Comparison of ENCODE assay signal across 21 cellular contexts in genomic region chr18:35142270-35142605, GRCh38.
DNase-seq lines count a peak whose midpoint lies in the region; ATAC-seq and TF ChIP-seq lines count a peak whose summit lies in the region.
"Had no signal": no experiment of that assay in that cellular context is flagged by ENCODE, and none has a peak within 500 bp of the region (broad histone marks: within the 10 kb centered on the region; RNA-seq: fewer than 3 reads in every experiment).

No MANE protein-coding gene starts in this region.

- no peak overlapping the region for H4K5ac ChIP-seq in IMR-90 (ENCODE audit: low read depth, low read length)

- intact Hi-C loops in CD4-positive, alpha-beta memory T cell (cut with micrococcal nuclease): loop anchor here (5.0 kb wide), 1 partner anchor 275 kb away; no protein-coding TSS in a partner anchor
- intact Hi-C loops in IMR-90 (cut with micrococcal nuclease): loop anchor here (5.0 kb wide), 1 partner anchor 115 kb away; no protein-coding TSS in a partner anchor
- intact Hi-C loops in head of caudate nucleus (cut with DNase I): loop anchor here (5.0 kb wide), 1 partner anchor 135 kb away; no protein-coding TSS in a partner anchor

- no peak for TF ChIP-seq RAD21 in IMR-90 (IDR thresholded peaks at IDR 0.05; ENCODE audit: low read length)

- in situ Hi-C loops in ACHN (cut with HindIII; ENCODE audit: low pct_ligation_motif_present, low pct_unique_long_range_greater_than_20kb, low sequenced_read_pairs): no loop called here
- in situ Hi-C loops in IMR-90 (cut with MboI; ENCODE audit: low sequenced_read_pairs): loop anchor here (5.0 to 10.0 kb wide), 2 partner anchors 140 to 277 kb away; no protein-coding TSS in a partner anchor

- H3K14ac ChIP-seq in IMR-90 (replicated peaks; ENCODE audit: low read depth, low read length): no peak overlapping the region

- no peaks in the 10 kb centered on the region for H3K27me3 Mint-ChIP-seq in CD4-positive, alpha-beta memory T cell
- H3K27me3 Mint-ChIP-seq in immature natural killer cell (ENCODE audit: low read depth in 3 of 3) (peaks cover 0 to 10% (median 2%) of the 10 kb centered on the region in 3 donors), chondrocyte (ENCODE audit: low read depth) (no peaks in the 10 kb centered on the region)
- H3K27me3 Mint-ChIP-seq: stimulated activated naive CD8-positive, alpha-beta T cell treated with anti-CD3 and anti-CD28 coated beads, Interleukin-15, amount 100 ng/mL, for 72 hours; T-cell; type B pancreatic cell had no signal

- H2AK9ac ChIP-seq in IMR-90 (replicated peaks; ENCODE audit: low read depth, low read length, poor library complexity): no peak overlapping the region

- H3K4me2 ChIP-seq in IMR-90 (ENCODE audit: low read depth, low read length): no peak overlapping the region
- H3K4me2 ChIP-seq: smooth muscle cell had no signal

- no peak overlapping the region for H2AK5ac ChIP-seq in IMR-90 (ENCODE audit: low read depth, low read length)

- no peaks in the 10 kb centered on the region for H4K20me1 ChIP-seq in IMR-90 (ENCODE audit: insufficient read depth, low read length)

- no peak overlapping the region for H3K56ac ChIP-seq in IMR-90 (ENCODE audit: extremely low read depth, insufficient read depth, low read length)

- peaks cover 0 to 2% (median under 1%) of the 10 kb centered on the region in 4 donors for H3K4me1 Mint-ChIP-seq in CD4-positive, alpha-beta memory T cell
- H3K4me1 Mint-ChIP-seq in immature natural killer cell (peaks cover 14 to 26% of the 10 kb centered on the region in 2 donors), chondrocyte (ENCODE audit: low read depth) (no peaks in the 10 kb centered on the region)

- no peak overlapping the region for H4K8ac ChIP-seq in IMR-90 (ENCODE audit: low read depth in 2 of 2, low read length in 2 of 2)

- no peak overlapping the region for H3K4me3 Mint-ChIP-seq in CD4-positive, alpha-beta memory T cell
- H3K4me3 Mint-ChIP-seq in immature natural killer cell (no peak overlapping the region), chondrocyte (ENCODE audit: unreplicated experiment) (no peak overlapping the region)
- H3K4me3 Mint-ChIP-seq: HFFc6; stimulated activated naive CD8-positive, alpha-beta T cell treated with anti-CD3 and anti-CD28 coated beads, Interleukin-15, amount 100 ng/mL, for 72 hours; T-cell; type B pancreatic cell had no signal

- no peak overlapping the region for H2BK15ac ChIP-seq in IMR-90 (ENCODE audit: low read depth, low read length)

- no peak overlapping the region for H2BK5ac ChIP-seq in IMR-90 (ENCODE audit: low read depth, low read length, poor library complexity, severe bottlenecking)

- WGBS in IMR-90 (ENCODE audit: extremely low coverage in 2 of 2, insufficient read length in 1 of 2), 2 experiments: no CpG with 5 or more reads among the region's 1 CpG

- CTCF ChIA-PET in CD4-positive, alpha-beta memory T cell (lab: Charles Lee; ENCODE audit: partially characterized antibody): interaction anchor here (1.0 to 6.4 kb wide), 5 partner anchors 63 to 134 kb away, joined by 3 to 128 read pairs (median 3); no protein-coding TSS in a partner anchor
- CTCF ChIA-PET in IMR-90 (lab: Yijun Ruan, JAX): interaction anchor here (0.7 kb wide), 1 partner anchor 36 kb away, joined by 3 read pairs; no protein-coding TSS in a partner anchor

- no peak overlapping the region for H4K91ac ChIP-seq in IMR-90 (ENCODE audit: insufficient read depth, low read depth, low read length)

- H3K9me3 ChIP-seq in CD4-positive, alpha-beta memory T cell (ENCODE audit: control insufficient read depth in 1 of 2, low read length in 2 of 2): no peaks in the 10 kb centered on the region
- H3K9me3 ChIP-seq in IMR-90 (ENCODE audit: control insufficient read depth, insufficient read depth, low read length) (no peaks in the 10 kb centered on the region), right atrium auricular region (no peaks in the 10 kb centered on the region)
- H3K9me3 ChIP-seq: adrenal gland, colonic mucosa, left lung had no signal

- H3K4me1 ChIP-seq in CD4-positive, alpha-beta memory T cell (ENCODE audit: insufficient read depth, low read length): no peaks in the 10 kb centered on the region
- H3K4me1 ChIP-seq in IMR-90 (ENCODE audit: control insufficient read depth, insufficient read depth, low read length) (no peaks in the 10 kb centered on the region), right atrium auricular region (peaks cover 0 to 8% of the 10 kb centered on the region in 2 donors)
- H3K4me1 ChIP-seq: colonic mucosa, left lung had no signal

- H3K9ac ChIP-seq in IMR-90 (ENCODE audit: low read depth, low read length): no peak overlapping the region

- H3K79me1 ChIP-seq in IMR-90 (ENCODE audit: low read depth in 1 of 2, low read length in 2 of 2): no peaks in the 10 kb centered on the region

- TF ChIP-seq POLR2A in IMR-90 (IDR thresholded peaks at IDR 0.05; ENCODE audit: low read depth, low read length): no peak

- no peak overlapping the region for H3K23ac ChIP-seq in IMR-90 (ENCODE audit: low read depth, low read length)

- no peak overlapping the region for H3K4ac ChIP-seq in IMR-90 (ENCODE audit: low read depth, low read length)

- no peaks in the 10 kb centered on the region for H3K27me3 ChIP-seq in CD4-positive, alpha-beta memory T cell (ENCODE audit: insufficient read depth, low read length)
- H3K27me3 ChIP-seq in IMR-90 (ENCODE audit: control insufficient read depth, insufficient read depth, low read length) (no peaks in the 10 kb centered on the region), right atrium auricular region (no peaks in the 10 kb centered on the region)
- H3K27me3 ChIP-seq: adrenal gland, colonic mucosa, left lung had no signal

- TF ChIP-seq CTCF in IMR-90 (conservative IDR thresholded peaks at IDR 0.05; ENCODE audit: low read depth, low read length): no peak
- TF ChIP-seq CTCF in chondrocyte (IDR thresholded peaks at IDR 0.05): no peak
- no peak for TF ChIP-seq CTCF in right atrium auricular region (IDR thresholded peaks at IDR 0.05)

- peak overlapping the region; percentile 48 for H2AFZ ChIP-seq in IMR-90 (replicated peaks; ENCODE audit: low read length, poor library complexity)

- DNase-seq in ACHN (peak; percentile 26), IMR-90 (no peak), immature natural killer cell (no peak), head of caudate nucleus (no peak), chondrocyte (ENCODE audit: low spot score) (no peak), NCI-H69 (lab: John Stamatoyannopoulos, UW) (no peak), right atrium auricular region (ENCODE audit: low spot score) (no peak)
- no peak for DNase-seq in CD4-positive, alpha-beta memory T cell
- DNase-seq: activated CD4-positive, alpha-beta T cell treated with anti-CD3 and anti-CD28 coated beads for 48 hours; activated gamma-delta T cell; adrenal gland; colonic mucosa; HFFc6; left lung; midbrain; NCI-H187 treated with DMSO at 0.1 percent for 48 hours; stimulated activated CD4-positive, alpha-beta T cell treated with anti-CD3 and anti-CD28 coated beads, Interleukin-2, amount 100 ng/mL, for 48 hours; stimulated activated naive CD8-positive, alpha-beta T cell treated with anti-CD3 and anti-CD28 coated beads, Interleukin-15, amount 100 ng/mL, for 72 hours; T-cell had no signal

- no peak overlapping the region for H2BK20ac ChIP-seq in IMR-90 (ENCODE audit: low read depth, low read length)

- H3K27ac ChIP-seq in CD4-positive, alpha-beta memory T cell (ENCODE audit: low read depth, low read length): no peak overlapping the region
- no peak overlapping the region for H3K27ac ChIP-seq in IMR-90 (ENCODE audit: insufficient read depth, low read length)
- H3K27ac ChIP-seq in right atrium auricular region: peak overlapping the region in 1 of 2 donors; percentile 7
- H3K27ac ChIP-seq: adrenal gland, colonic mucosa, left lung had no signal

- H3K9me3 Mint-ChIP-seq in CD4-positive, alpha-beta memory T cell: peaks cover 0 to 3% (median 0%) of the 10 kb centered on the region in 8 donors
- H3K9me3 Mint-ChIP-seq in immature natural killer cell (no peaks in the 10 kb centered on the region), chondrocyte (ENCODE audit: low read depth) (no peaks in the 10 kb centered on the region)
- H3K9me3 Mint-ChIP-seq: HFFc6; stimulated activated naive CD8-positive, alpha-beta T cell treated with anti-CD3 and anti-CD28 coated beads, Interleukin-15, amount 100 ng/mL, for 72 hours; T-cell; type B pancreatic cell had no signal

- 0 out of 2 replicates have a peak, but pooled peaks cover 5% of the 10 kb centered on the region for H3K9me1 ChIP-seq in IMR-90 (ENCODE audit: insufficient read depth, low read length)

- ATAC-seq in IMR-90 (ENCODE audit: low read depth): no peak
- ATAC-seq: left lung; stimulated activated naive CD8-positive, alpha-beta T cell treated with anti-CD3 and anti-CD28 coated beads, Interleukin-15, amount 100 ng/mL, for 72 hours; T-cell had no signal

- no peak overlapping the region for H3K18ac ChIP-seq in IMR-90 (ENCODE audit: low read depth, low read length)

- dilution Hi-C loops in IMR-90 (cut with HindIII; ENCODE audit: low sequenced_read_pairs, unreplicated experiment): no loop called here

- peaks cover 38 to 60% of the 10 kb centered on the region in 2 donors for H3K36me3 Mint-ChIP-seq in CD4-positive, alpha-beta memory T cell
- H3K36me3 Mint-ChIP-seq in immature natural killer cell (peaks cover 10 to 31% (median 29%) of the 10 kb centered on the region in 3 donors), chondrocyte (ENCODE audit: low read depth) (peaks cover 9% of the 10 kb centered on the region)

- POLR2A ChIA-PET in CD4-positive, alpha-beta memory T cell (lab: Charles Lee; ENCODE audit: partially characterized antibody): no interaction called here
- POLR2A ChIA-PET in IMR-90 (lab: Charles Lee; ENCODE audit: unreplicated experiment): no interaction called here

- BruUV-seq in IMR-90 (replicated peaks; lab: Mats Ljungman, UMichigan): no TSS peak

- peak overlapping the region in 4 of 7 donors; percentile 15 to 78 (median 66) for H3K27ac Mint-ChIP-seq in CD4-positive, alpha-beta memory T cell
- H3K27ac Mint-ChIP-seq in immature natural killer cell (peak overlapping the region; percentile 15 to 89 (median 70)), chondrocyte (ENCODE audit: unreplicated experiment) (no peak overlapping the region)
- H3K27ac Mint-ChIP-seq: HFFc6, type B pancreatic cell had no signal

- peaks cover 29% of the 10 kb centered on the region for H3K36me3 ChIP-seq in CD4-positive, alpha-beta memory T cell (ENCODE audit: insufficient read depth, low read length)
- peaks cover 3% of the 10 kb centered on the region; the same call in 1 of the 2 replicates for H3K36me3 ChIP-seq in IMR-90 (ENCODE audit: control insufficient read depth, insufficient read depth, low read length)
- H3K36me3 ChIP-seq in right atrium auricular region: peaks cover 22% of the 10 kb centered on the region
- H3K36me3 ChIP-seq: colonic mucosa had no signal

- no peak overlapping the region for H2BK120ac ChIP-seq in IMR-90 (ENCODE audit: low read depth, low read length)

- no peak overlapping the region for H3K4me3 ChIP-seq in CD4-positive, alpha-beta memory T cell (ENCODE audit: low read length in 2 of 2)
- H3K4me3 ChIP-seq in IMR-90 (ENCODE audit: insufficient read depth, low read depth, low read length) (no peak overlapping the region), right atrium auricular region (no peak overlapping the region)
- H3K4me3 ChIP-seq: adrenal gland, colonic mucosa, left lung, smooth muscle cell had no signal

TF ChIP-seq in IMR-90, 13 proteins besides CTCF, POLR2A, EP300 and RAD21 (continues in another document):
- no peak for TF ChIP-seq MAZ (IDR thresholded peaks at IDR 0.05; ENCODE audit: borderline replicate concordance, low read depth, low read length)
